8 cellular contexts compared by ENCODE assay signal in genomic region chr11:1882265-1883238, GRCh38. TPM values are rescaled to one million over a fixed set of nuclear protein-coding genes. Genes with fewer than 3 reads are reported as not detected.
DNase-seq lines count a peak whose midpoint lies in the region; ATAC-seq, FAIRE-seq and TF ChIP-seq lines count a peak whose summit lies in the region.

No MANE protein-coding gene starts in this region.

- H4K8ac ChIP-seq in H9 (replicated peaks; ENCODE audit: insufficient read length, low read depth, low read length), result no peak overlapping the region

- H2AFZ ChIP-seq in H9 (ENCODE audit: low read length) (no peak overlapping the region), HepG2 (ENCODE audit: low read length) (no peak overlapping the region)

- CTCF ChIA-PET in activated CD4-positive, alpha-beta T cell treated with anti-CD3 and anti-CD28 coated beads for 36 hours (lab: Charles Lee), result interaction anchor here (0.6 to 3.2 kb wide), 33 partner anchors 9 to 285 kb away, joined by 3 to 22 read pairs (median 4); partner anchors contain the start of genes LSP1, PRR33, SYT8 and TNNI2
- CTCF ChIA-PET in HepG2 (lab: Yijun Ruan, JAX; ENCODE audit: low intra/inter-chr PET ratio, low total read pairs), result interaction anchor here (0.7 to 7.1 kb wide), 3 partner anchors 242 to 274 kb away, joined by 4 to 108 read pairs (median 5); no protein-coding TSS in a partner anchor

- H3K23me2 ChIP-seq in H9 (ENCODE audit: insufficient read length, low read depth, low read length, poor library complexity, severe bottlenecking), result no peaks in the 10 kb centered on the region

- no TSS peak for BruUV-seq in HepG2 (replicated peaks; lab: Mats Ljungman, UMichigan)

- no peaks in the 10 kb centered on the region for H3K36me3 Mint-ChIP-seq in H9 (ENCODE audit: insufficient read depth in 1 of 3, low read depth in 3 of 3)
- peaks cover 2% of the 10 kb centered on the region for H3K36me3 Mint-ChIP-seq in activated CD4-positive, alpha-beta T cell treated with anti-CD3 and anti-CD28 coated beads for 36 hours (ENCODE audit: low read depth)

- TF ChIP-seq CTCF in H9 (conservative IDR thresholded peaks at IDR 0.05) (peak; percentile 96), HepG2 (CRISPR knock-in tag; IDR thresholded peaks at IDR 0.05) (peak; percentile 97)

- H3K4me2 ChIP-seq in H9 (ENCODE audit: insufficient read depth, insufficient read length, low read length) (no peak overlapping the region), HepG2 (ENCODE audit: low read depth, low read length) (no peak overlapping the region)

- H3K4ac ChIP-seq in H9 (ENCODE audit: low read depth, low read length), result no peak overlapping the region

- peaks cover 7% of the 10 kb centered on the region for H3K27me3 Mint-ChIP-seq in H9 (ENCODE audit: low read depth)
- no peaks in the 10 kb centered on the region for H3K27me3 Mint-ChIP-seq in activated CD4-positive, alpha-beta T cell treated with anti-CD3 and anti-CD28 coated beads for 36 hours

- no peak overlapping the region for H3K14ac ChIP-seq in H9 (ENCODE audit: insufficient read depth, low read length)

- no peak overlapping the region for H3K56ac ChIP-seq in H9 (ENCODE audit: insufficient read length, low read depth, low read length)

- no peaks in the 10 kb centered on the region for H3K36me3 ChIP-seq in HepG2 (replicated peaks in 1 of 2; ENCODE audit: control insufficient read depth in 1 of 2, insufficient read depth in 2 of 2, low read length in 2 of 2)

- TF ChIP-seq RAD21 in HepG2 (CRISPR knock-in tag; IDR thresholded peaks at IDR 0.05), result peak; percentile 93

- no peak overlapping the region for H3K27ac ChIP-seq in H9 (ENCODE audit: insufficient read length, low read depth, low read length)
- no peak overlapping the region for H3K27ac ChIP-seq in HepG2 (ENCODE audit: extremely low read length, insufficient read depth, low read length)

- TF ChIP-seq EP300 in HepG2 (IDR thresholded peaks at IDR 0.05; ENCODE audit: low read depth in 2 of 2, low read length in 2 of 2) (no peak), HepG2 (CRISPR knock-in tag; IDR thresholded peaks at IDR 0.05; ENCODE audit: borderline replicate concordance) (no peak)

- no peak overlapping the region for H2BK5ac ChIP-seq in H9 (ENCODE audit: insufficient read length, low read length)

- no peak for TF ChIP-seq POLR2A in HepG2 (IDR thresholded peaks at IDR 0.05; ENCODE audit: insufficient read depth in 1 of 2, low read depth in 2 of 2, low read length in 2 of 2)

- H3K4me3 ChIP-seq in HepG2 (replicated peaks in 1 of 3; ENCODE audit: insufficient read depth in 1 of 3, low read depth in 2 of 3, low read length in 3 of 3), result no peak overlapping the region

- H3K9me3 Mint-ChIP-seq in H9, result no peaks in the 10 kb centered on the region
- no peaks in the 10 kb centered on the region for H3K9me3 Mint-ChIP-seq in activated CD4-positive, alpha-beta T cell treated with anti-CD3 and anti-CD28 coated beads for 36 hours (ENCODE audit: low read depth)

- H2BK120ac ChIP-seq in H9 (ENCODE audit: low read depth, low read length, poor library complexity, severe bottlenecking), result no peak overlapping the region

- FAIRE-seq in HepG2 (lab: Jason Lieb, UNC), result peak; percentile 43

- H2BK20ac ChIP-seq in H9 (ENCODE audit: low read depth, low read length, poor library complexity, severe bottlenecking), result no peak overlapping the region

- no CpG with 5 or more reads among the region's 23 CpGs for WGBS in H9 (ENCODE audit: extremely low coverage, insufficient read length, low lambda C conversion rate)
- 19% methylated on average over 7 of the region's 23 CpGs for WGBS in HepG2 (ENCODE audit: low lambda C conversion rate)

- H3K79me2 ChIP-seq in H9 (ENCODE audit: insufficient read depth, low read length) (no peaks in the 10 kb centered on the region), HepG2 (ENCODE audit: insufficient read depth, low read length) (no peaks in the 10 kb centered on the region)

- no peak overlapping the region for H2BK12ac ChIP-seq in H9 (ENCODE audit: insufficient read length, low read depth, low read length)

- H3K4me3 Mint-ChIP-seq in H9, result no peak overlapping the region
- no peak overlapping the region for H3K4me3 Mint-ChIP-seq in activated CD4-positive, alpha-beta T cell treated with anti-CD3 and anti-CD28 coated beads for 36 hours

- H3K79me1 ChIP-seq in H9 (ENCODE audit: insufficient read depth, low read depth, low read length, poor library complexity, severe bottlenecking), result no peaks in the 10 kb centered on the region

- no peak overlapping the region for H2BK15ac ChIP-seq in H9 (ENCODE audit: low read depth, low read length)

- H3K23ac ChIP-seq in H9 (ENCODE audit: insufficient read length, low read depth, low read length), result no peak overlapping the region

- POLR2A ChIA-PET in activated CD4-positive, alpha-beta T cell treated with anti-CD3 and anti-CD28 coated beads for 36 hours (lab: Charles Lee), result interaction anchor here (0.9 kb wide), 1 partner anchor 12 kb away, joined by 4 read pairs; no protein-coding TSS in a partner anchor
- POLR2A ChIA-PET in HepG2 (lab: Yijun Ruan, JAX), result interaction anchor here (0.8 to 1.5 kb wide), 4 partner anchors 106 to 518 kb away, joined by 3 to 21 read pairs (median 5); partner anchors contain the start of gene TSSC4

- H3K4me1 ChIP-seq in H9 (ENCODE audit: insufficient read depth, low read length) (no peaks in the 10 kb centered on the region), HepG2 (ENCODE audit: insufficient read depth, low read length) (peaks cover 18% of the 10 kb centered on the region)

- no peak overlapping the region for H2AK5ac ChIP-seq in H9 (ENCODE audit: insufficient read length, low read length)

- intact Hi-C loops in activated CD4-positive, alpha-beta T cell treated with anti-CD3 and anti-CD28 coated beads for 36 hours (cut with DNase I, micrococcal nuclease), result loop anchor here (1.0 to 5.0 kb wide), 4 partner anchors 35 to 269 kb away; partner anchors contain the start of genes TNNT3 (in 2 of the 2) and TNNI2 (in 1 of the 2)
- intact Hi-C loops in HepG2 (cut with micrococcal nuclease; ENCODE audit: unreplicated experiment), result loop anchor here (1.0 to 5.0 kb wide), 2 partner anchors 268 to 470 kb away; no protein-coding TSS in a partner anchor

- no peak overlapping the region for H3T11ph ChIP-seq in H9 (ENCODE audit: low read length)

- H3K9ac ChIP-seq in H9 (ENCODE audit: extremely low read depth, insufficient read length, low read length), result no peak overlapping the region
- no peak overlapping the region for H3K9ac ChIP-seq in HepG2 (ENCODE audit: insufficient read depth, low read depth, low read length)

- H4K20me1 ChIP-seq in H9 (ENCODE audit: control insufficient read depth, insufficient read depth, insufficient read length) (no peaks in the 10 kb centered on the region), HepG2 (ENCODE audit: insufficient read depth, low read length) (no peaks in the 10 kb centered on the region)

- H3K27me3 ChIP-seq in H9 (ENCODE audit: insufficient read depth, low read length) (no peaks in the 10 kb centered on the region), HepG2 (ENCODE audit: control insufficient read depth in 1 of 2, insufficient read depth in 2 of 2, low read length in 2 of 2) (peaks cover 8 to 59% of the 10 kb centered on the region in 2 experiments)

- H3K9me3 ChIP-seq in H9 (ENCODE audit: control insufficient read depth, low read depth, low read length) (no peaks in the 10 kb centered on the region), HepG2 (ENCODE audit: low read length) (no peaks in the 10 kb centered on the region)

- no peaks in the 10 kb centered on the region for H3K4me1 Mint-ChIP-seq in H9
- H3K4me1 Mint-ChIP-seq in activated CD4-positive, alpha-beta T cell treated with anti-CD3 and anti-CD28 coated beads for 36 hours, result peaks cover 2% of the 10 kb centered on the region

- in situ Hi-C loops in HepG2 (cut with HindIII; ENCODE audit: extremely low pct_ligation_motif_present, low pct_unique_long_range_greater_than_20kb), result loop anchor here (5.0 kb wide), 1 partner anchor 270 kb away; no protein-coding TSS in a partner anchor

- DNase-seq in CD1c-positive myeloid dendritic cell (ENCODE audit: extremely low spot score) (peak; percentile 76), H9 (peak; percentile 90), NCI-H2196 (lab: John Stamatoyannopoulos, UW; ENCODE audit: unreplicated experiment) (peak; percentile 86), cerebellum (ENCODE audit: low spot score) (peak; percentile 51), HepG2 (ENCODE audit: low spot score) (peak; percentile 49)
- DNase-seq in activated CD4-positive, alpha-beta T cell treated with anti-CD3 and anti-CD28 coated beads for 36 hours, result peak; percentile 92
- peak; percentile 67 to 86 for DNase-seq in stimulated activated CD4-positive, alpha-beta T cell treated with anti-CD3 and anti-CD28 coated beads, Interleukin-4, amount 100 ng/mL, for 4 hours

- H4K5ac ChIP-seq in H9 (ENCODE audit: insufficient read length, low read depth, low read length), result no peak overlapping the region

- no peak overlapping the region for H3K27ac Mint-ChIP-seq in H9
- H3K27ac Mint-ChIP-seq in activated CD4-positive, alpha-beta T cell treated with anti-CD3 and anti-CD28 coated beads for 36 hours, result no peak overlapping the region

- no peak overlapping the region for H3K18ac ChIP-seq in H9 (ENCODE audit: insufficient read length, low read depth, low read length)

- peak; percentile 93 for ATAC-seq in activated CD4-positive, alpha-beta T cell treated with anti-CD3 and anti-CD28 coated beads for 36 hours
- ATAC-seq in HepG2 (peak; percentile 91), HG03280 (IDR thresholded peaks at IDR 0.05; ENCODE audit: unreplicated experiment) (no peak)

- H4K91ac ChIP-seq in H9 (ENCODE audit: insufficient read length, low read depth, low read length), result no peak overlapping the region

RNA-seq across cellular contexts. Expression of gene PRR33, which starts 9.1 kb away (rescaled TPM):
- not detected in 2 replicates for total RNA-seq in H9 (2021)
- total RNA-seq in activated CD4-positive, alpha-beta T cell treated with anti-CD3 and anti-CD28 coated beads for 36 hours, result under 1 TPM; 0.07 to 0.09 TPM
- total RNA-seq in cerebellum, result not detected
- total RNA-seq in HepG2 (2016; rRNA removed; fragmentation: Illumina TruSeq; extraction: Trizol), result not detected in 2 replicates
- total RNA-seq in HepG2 (2016; cell fraction: cytosol; rRNA removed; fragmentation: Illumina TruSeq; extraction: Trizol; ENCODE audit: low read depth), result not detected in 2 replicates
- not detected in 2 replicates for total RNA-seq in HepG2 (2016; cell fraction: insoluble cytoplasmic fraction; rRNA removed; fragmentation: Illumina TruSeq; extraction: Trizol)
- not detected in 2 replicates for total RNA-seq in HepG2 (2016; cell fraction: membrane; rRNA removed; fragmentation: Illumina TruSeq; extraction: Trizol)
- total RNA-seq in HepG2 (2016; cell fraction: nucleus; rRNA removed; fragmentation: Illumina TruSeq; extraction: Trizol), result not detected in 2 replicates
- not detected in 2 replicates for polyA plus RNA-seq in HepG2 (2011; rRNA removed)
- not detected in 2 replicates for polyA plus RNA-seq in HepG2 (2011; cell fraction: cytosol; rRNA removed)
- not detected in 2 replicates for polyA plus RNA-seq in HepG2 (2011; cell fraction: nucleus; rRNA removed)
- 0.05 TPM in 1 of 2 replicates, not detected in the other for polyA plus RNA-seq in HepG2 (2012)
- not detected in 2 replicates for polyA plus RNA-seq in HepG2 (2016; cell fraction: cytosol; fragmentation: Illumina TruSeq; extraction: Trizol; ENCODE audit: low read depth)
- not detected in 2 replicates for polyA plus RNA-seq in HepG2 (2016; cell fraction: insoluble cytoplasmic fraction; fragmentation: Illumina TruSeq; extraction: Trizol; ENCODE audit: low read depth)
- not detected in 2 replicates for polyA plus RNA-seq in HepG2 (2016; cell fraction: membrane; fragmentation: Illumina TruSeq; extraction: Trizol; ENCODE audit: low read depth)
- not detected in 2 replicates for polyA plus RNA-seq in HepG2 (2016; cell fraction: nucleus; fragmentation: Illumina TruSeq; extraction: Trizol; ENCODE audit: insufficient read depth, low read depth)
- not detected in 2 replicates for polyA minus RNA-seq in HepG2 (2011; rRNA and poly(A)+ RNA removed; ENCODE audit: low replicate concordance)
- polyA minus RNA-seq in HepG2 (2011; cell fraction: cytosol; rRNA and poly(A)+ RNA removed), result not detected in 2 replicates
- polyA minus RNA-seq in HepG2 (2011; cell fraction: nucleus; rRNA and poly(A)+ RNA removed), result not detected in 2 replicates

RNA-seq across cellular contexts. Expression of gene LSP1, which starts 29.7 kb away (rescaled TPM):
- total RNA-seq in H9 (2021) (not detected in 2 replicates), cerebellum (0.82 TPM), HepG2 (2016; rRNA removed; fragmentation: Illumina TruSeq; extraction: Trizol) (0.29 and 1.00 TPM in 2 replicates)
- total RNA-seq in activated CD4-positive, alpha-beta T cell treated with anti-CD3 and anti-CD28 coated beads for 36 hours, result 100 to 1,000 TPM; 193 to 227 TPM
- total RNA-seq in HepG2 (2016; cell fraction: cytosol; rRNA removed; fragmentation: Illumina TruSeq; extraction: Trizol; ENCODE audit: low read depth), result 0.35 and 2.3 TPM in 2 replicates
- 0.65 and 1.00 TPM in 2 replicates for total RNA-seq in HepG2 (2016; cell fraction: insoluble cytoplasmic fraction; rRNA removed; fragmentation: Illumina TruSeq; extraction: Trizol)
- 1.00 and 1.5 TPM in 2 replicates for total RNA-seq in HepG2 (2016; cell fraction: membrane; rRNA removed; fragmentation: Illumina TruSeq; extraction: Trizol)
- total RNA-seq in HepG2 (2016; cell fraction: nucleus; rRNA removed; fragmentation: Illumina TruSeq; extraction: Trizol), result not detected in 2 replicates
- polyA plus RNA-seq in HepG2 (2011; rRNA removed), result 0.59 and 1.5 TPM in 2 replicates
- polyA plus RNA-seq in HepG2 (2011; cell fraction: cytosol; rRNA removed), result 0.87 and 0.93 TPM in 2 replicates
- polyA plus RNA-seq in HepG2 (2011; cell fraction: nucleus; rRNA removed), result 1.4 and 10.9 TPM in 2 replicates
- 0.93 and 1.1 TPM in 2 replicates for polyA plus RNA-seq in HepG2 (2012)
- polyA plus RNA-seq in HepG2 (2016; cell fraction: cytosol; fragmentation: Illumina TruSeq; extraction: Trizol; ENCODE audit: low read depth), result 0.59 and 1.5 TPM in 2 replicates
- polyA plus RNA-seq in HepG2 (2016; cell fraction: insoluble cytoplasmic fraction; fragmentation: Illumina TruSeq; extraction: Trizol; ENCODE audit: low read depth), result 0.38 and 0.45 TPM in 2 replicates
- polyA plus RNA-seq in HepG2 (2016; cell fraction: membrane; fragmentation: Illumina TruSeq; extraction: Trizol; ENCODE audit: low read depth), result 0.73 and 1.2 TPM in 2 replicates
- 0.79 and 0.90 TPM in 2 replicates for polyA plus RNA-seq in HepG2 (2016; cell fraction: nucleus; fragmentation: Illumina TruSeq; extraction: Trizol; ENCODE audit: insufficient read depth, low read depth)
- polyA minus RNA-seq in HepG2 (2011; rRNA and poly(A)+ RNA removed; ENCODE audit: low replicate concordance), result 0.28 and 0.60 TPM in 2 replicates
- 0.59 and 0.70 TPM in 2 replicates for polyA minus RNA-seq in HepG2 (2011; cell fraction: cytosol; rRNA and poly(A)+ RNA removed)
- not detected in 2 replicates for polyA minus RNA-seq in HepG2 (2011; cell fraction: nucleus; rRNA and poly(A)+ RNA removed)

RNA-seq across cellular contexts. Expression of gene TNNT3, which starts 37.0 kb away (rescaled TPM):
- total RNA-seq in H9 (2021) (not detected in 2 replicates), cerebellum (0.64 TPM), HepG2 (2016; rRNA removed; fragmentation: Illumina TruSeq; extraction: Trizol) (not detected in 2 replicates)
- total RNA-seq in activated CD4-positive, alpha-beta T cell treated with anti-CD3 and anti-CD28 coated beads for 36 hours, result 1 to 10 TPM; 2.1 TPM
- total RNA-seq in HepG2 (2016; cell fraction: cytosol; rRNA removed; fragmentation: Illumina TruSeq; extraction: Trizol; ENCODE audit: low read depth), result not detected in 2 replicates
- total RNA-seq in HepG2 (2016; cell fraction: insoluble cytoplasmic fraction; rRNA removed; fragmentation: Illumina TruSeq; extraction: Trizol), result not detected in 2 replicates
- not detected in 2 replicates for total RNA-seq in HepG2 (2016; cell fraction: membrane; rRNA removed; fragmentation: Illumina TruSeq; extraction: Trizol)
- not detected in 2 replicates for total RNA-seq in HepG2 (2016; cell fraction: nucleus; rRNA removed; fragmentation: Illumina TruSeq; extraction: Trizol)
- polyA plus RNA-seq in HepG2 (2011; rRNA removed), result not detected in 2 replicates
- not detected in 2 replicates for polyA plus RNA-seq in HepG2 (2011; cell fraction: cytosol; rRNA removed)
- not detected in 2 replicates for polyA plus RNA-seq in HepG2 (2011; cell fraction: nucleus; rRNA removed)
- not detected in 2 replicates for polyA plus RNA-seq in HepG2 (2012)
- polyA plus RNA-seq in HepG2 (2016; cell fraction: cytosol; fragmentation: Illumina TruSeq; extraction: Trizol; ENCODE audit: low read depth), result not detected in 2 replicates
- polyA plus RNA-seq in HepG2 (2016; cell fraction: insoluble cytoplasmic fraction; fragmentation: Illumina TruSeq; extraction: Trizol; ENCODE audit: low read depth), result not detected in 2 replicates
- polyA plus RNA-seq in HepG2 (2016; cell fraction: membrane; fragmentation: Illumina TruSeq; extraction: Trizol; ENCODE audit: low read depth), result not detected in 2 replicates
- polyA plus RNA-seq in HepG2 (2016; cell fraction: nucleus; fragmentation: Illumina TruSeq; extraction: Trizol; ENCODE audit: insufficient read depth, low read depth), result not detected in 2 replicates
- polyA minus RNA-seq in HepG2 (2011; rRNA and poly(A)+ RNA removed; ENCODE audit: low replicate concordance), result not detected in 2 replicates
- not detected in 2 replicates for polyA minus RNA-seq in HepG2 (2011; cell fraction: cytosol; rRNA and poly(A)+ RNA removed)
- not detected in 2 replicates for polyA minus RNA-seq in HepG2 (2011; cell fraction: nucleus; rRNA and poly(A)+ RNA removed)

RNA-seq across cellular contexts. Expression of gene TNNI2, which starts 43.8 kb away (rescaled TPM):
- not detected in 2 replicates for total RNA-seq in H9 (2021)
- total RNA-seq in activated CD4-positive, alpha-beta T cell treated with anti-CD3 and anti-CD28 coated beads for 36 hours, result not detected
- total RNA-seq in cerebellum, result not detected
- 7.2 and 8.5 TPM in 2 replicates for total RNA-seq in HepG2 (2016; rRNA removed; fragmentation: Illumina TruSeq; extraction: Trizol)
- 4.6 and 5.0 TPM in 2 replicates for total RNA-seq in HepG2 (2016; cell fraction: cytosol; rRNA removed; fragmentation: Illumina TruSeq; extraction: Trizol; ENCODE audit: low read depth)
- total RNA-seq in HepG2 (2016; cell fraction: insoluble cytoplasmic fraction; rRNA removed; fragmentation: Illumina TruSeq; extraction: Trizol), result 6.9 and 7.7 TPM in 2 replicates
- 5.9 and 6.3 TPM in 2 replicates for total RNA-seq in HepG2 (2016; cell fraction: membrane; rRNA removed; fragmentation: Illumina TruSeq; extraction: Trizol)
- 2.2 and 3.4 TPM in 2 replicates for total RNA-seq in HepG2 (2016; cell fraction: nucleus; rRNA removed; fragmentation: Illumina TruSeq; extraction: Trizol)
- 12.0 and 21.2 TPM in 2 replicates for polyA plus RNA-seq in HepG2 (2011; rRNA removed)
- polyA plus RNA-seq in HepG2 (2011; cell fraction: cytosol; rRNA removed), result 19.5 and 30.5 TPM in 2 replicates
- polyA plus RNA-seq in HepG2 (2011; cell fraction: nucleus; rRNA removed), result 47.5 and 50.6 TPM in 2 replicates
- polyA plus RNA-seq in HepG2 (2012), result 52.9 and 67.0 TPM in 2 replicates
- 7.5 and 8.0 TPM in 2 replicates for polyA plus RNA-seq in HepG2 (2016; cell fraction: cytosol; fragmentation: Illumina TruSeq; extraction: Trizol; ENCODE audit: low read depth)
- polyA plus RNA-seq in HepG2 (2016; cell fraction: insoluble cytoplasmic fraction; fragmentation: Illumina TruSeq; extraction: Trizol; ENCODE audit: low read depth), result 6.6 and 8.3 TPM in 2 replicates
- polyA plus RNA-seq in HepG2 (2016; cell fraction: membrane; fragmentation: Illumina TruSeq; extraction: Trizol; ENCODE audit: low read depth), result 4.0 and 6.2 TPM in 2 replicates
- polyA plus RNA-seq in HepG2 (2016; cell fraction: nucleus; fragmentation: Illumina TruSeq; extraction: Trizol; ENCODE audit: insufficient read depth, low read depth), result 5.3 and 9.8 TPM in 2 replicates
- polyA minus RNA-seq in HepG2 (2011; rRNA and poly(A)+ RNA removed; ENCODE audit: low replicate concordance), result 2.8 TPM in 1 of 2 replicates, not detected in the other
- 3.9 and 4.6 TPM in 2 replicates for polyA minus RNA-seq in HepG2 (2011; cell fraction: cytosol; rRNA and poly(A)+ RNA removed)
- 2.6 and 3.2 TPM in 2 replicates for polyA minus RNA-seq in HepG2 (2011; cell fraction: nucleus; rRNA and poly(A)+ RNA removed)

RNA-seq across cellular contexts. Expression of gene SYT8, which starts 47.8 kb away (rescaled TPM):
- total RNA-seq in H9 (2021) (not detected in 2 replicates), cerebellum (not detected), HepG2 (2016; rRNA removed; fragmentation: Illumina TruSeq; extraction: Trizol) (0.60 TPM in 1 of 2 replicates, not detected in the other)
- total RNA-seq in activated CD4-positive, alpha-beta T cell treated with anti-CD3 and anti-CD28 coated beads for 36 hours, result not detected
- total RNA-seq in HepG2 (2016; cell fraction: cytosol; rRNA removed; fragmentation: Illumina TruSeq; extraction: Trizol; ENCODE audit: low read depth), result not detected in 2 replicates
- total RNA-seq in HepG2 (2016; cell fraction: insoluble cytoplasmic fraction; rRNA removed; fragmentation: Illumina TruSeq; extraction: Trizol), result 0.19 TPM in 1 of 2 replicates, not detected in the other
- total RNA-seq in HepG2 (2016; cell fraction: membrane; rRNA removed; fragmentation: Illumina TruSeq; extraction: Trizol), result 0.12 and 0.24 TPM in 2 replicates
- 0.38 and 1.4 TPM in 2 replicates for total RNA-seq in HepG2 (2016; cell fraction: nucleus; rRNA removed; fragmentation: Illumina TruSeq; extraction: Trizol)
- polyA plus RNA-seq in HepG2 (2011; rRNA removed), result 2.1 and 2.3 TPM in 2 replicates
- polyA plus RNA-seq in HepG2 (2011; cell fraction: cytosol; rRNA removed), result 0.23 and 0.67 TPM in 2 replicates
- 64.9 and 87.5 TPM in 2 replicates for polyA plus RNA-seq in HepG2 (2011; cell fraction: nucleus; rRNA removed)
- 0.56 and 1.3 TPM in 2 replicates for polyA plus RNA-seq in HepG2 (2012)
- polyA plus RNA-seq in HepG2 (2016; cell fraction: cytosol; fragmentation: Illumina TruSeq; extraction: Trizol; ENCODE audit: low read depth), result not detected in 2 replicates
- polyA plus RNA-seq in HepG2 (2016; cell fraction: insoluble cytoplasmic fraction; fragmentation: Illumina TruSeq; extraction: Trizol; ENCODE audit: low read depth), result not detected in 2 replicates
- not detected in 2 replicates for polyA plus RNA-seq in HepG2 (2016; cell fraction: membrane; fragmentation: Illumina TruSeq; extraction: Trizol; ENCODE audit: low read depth)
- 1.7 and 2.2 TPM in 2 replicates for polyA plus RNA-seq in HepG2 (2016; cell fraction: nucleus; fragmentation: Illumina TruSeq; extraction: Trizol; ENCODE audit: insufficient read depth, low read depth)
- polyA minus RNA-seq in HepG2 (2011; rRNA and poly(A)+ RNA removed; ENCODE audit: low replicate concordance), result 0.28 TPM in 1 of 2 replicates, not detected in the other
- 0.62 TPM in 1 of 2 replicates, not detected in the other for polyA minus RNA-seq in HepG2 (2011; cell fraction: cytosol; rRNA and poly(A)+ RNA removed)
- polyA minus RNA-seq in HepG2 (2011; cell fraction: nucleus; rRNA and poly(A)+ RNA removed), result 2.9 and 3.7 TPM in 2 replicates

Comparison
In these comparisons a context has a peak if more than half of its experiments do, and no peak if none do; other contexts are left out.
1. RNA of gene LSP1, which starts 29.7 kb away (total RNA-seq): 193 to 227 TPM in activated CD4-positive, alpha-beta T cell treated with anti-CD3 and anti-CD28 coated beads for 36 hours; 0.29 to 2.3 TPM in HepG2, 0.82 TPM in cerebellum (single experiment) and not detected in H9; every median in the first group is over 10 times any median in the second.
2. Peak in every context shown above with its lines, with median percentiles within 50 percentile points of each other: DNase-seq.